Comparison of ENCODE assay signal across 12 cellular contexts in the genomic region with DNA sequence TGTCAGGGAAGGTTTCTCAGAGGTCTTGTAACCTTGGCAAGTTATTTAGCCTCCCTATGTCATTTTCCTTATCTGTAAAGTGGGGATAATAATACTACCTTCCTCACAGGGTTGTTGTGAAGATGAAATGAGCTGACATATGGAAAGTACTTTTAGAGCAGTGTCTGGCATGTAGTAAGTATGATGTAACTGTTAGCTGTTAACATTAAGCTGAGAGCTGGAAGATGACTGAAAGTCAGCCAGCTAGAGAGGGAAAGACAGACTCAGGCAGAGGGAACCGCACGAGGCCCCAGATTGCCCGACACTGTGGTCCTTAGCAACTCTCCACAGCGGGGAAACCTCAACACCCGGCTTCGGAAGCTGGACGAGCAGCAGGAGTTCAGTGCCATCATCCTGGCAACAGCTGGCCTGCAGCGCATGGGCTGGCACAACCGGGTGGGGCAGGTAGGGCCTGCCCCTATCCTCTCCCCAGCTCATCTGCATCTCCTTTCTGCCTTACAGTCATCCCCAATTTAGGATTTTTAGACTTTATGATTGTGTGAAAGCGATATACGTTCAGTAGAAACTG. TPM values are rescaled to one million over a fixed set of nuclear protein-coding genes. Genes with fewer than 3 reads are reported as not detected.
DNase-seq lines count a peak whose midpoint lies in the region; ATAC-seq and TF ChIP-seq lines count a peak whose summit lies in the region.
"Had no signal": no experiment of that assay in that cellular context is flagged by ENCODE, and none has a peak within 500 bp of the region (broad histone marks: within the 10 kb centered on the region; RNA-seq: fewer than 3 reads in every experiment).

No MANE protein-coding gene starts in this region.

- peak; percentile 40 for DNase-seq in SIG-M5 treated with dmso at 0.1 percent for 504 hours (lab: John Stamatoyannopoulos, UW; ENCODE audit: unreplicated experiment)
- DNase-seq in SIG-M5 (lab: John Stamatoyannopoulos, UW), result no peak
- peak; percentile 23 for DNase-seq in NCI-H524 treated with DMSO at 0.1 percent for 48 hours (lab: John Stamatoyannopoulos, UW)
- peak; percentile 32 for DNase-seq in fibroblast of the aortic adventitia (ENCODE audit: low read depth)
- no peak for DNase-seq in NCI-H774 (lab: John Stamatoyannopoulos, UW)
- DNase-seq: effector memory CD4-positive, alpha-beta T cell; left cardiac atrium; naive B cell; NCI-H2171; Peyer's patch had no signal

- no peak for ATAC-seq in HG03108 (IDR thresholded peaks at IDR 0.05; ENCODE audit: unreplicated experiment)
- ATAC-seq: left cardiac atrium had no signal

- H3K4me3 ChIP-seq in fibroblast of the aortic adventitia (ENCODE audit: low read depth, low read length), result no peak overlapping the region
- H3K4me3 ChIP-seq: Peyer's patch, tibial nerve had no signal

- TF ChIP-seq CTCF in fibroblast of the aortic adventitia (IDR thresholded peaks at IDR 0.05; ENCODE audit: insufficient read depth, low read length), result no peak

RNA-seq across cellular contexts. Expression of a gene that starts 6.5 kb away (rescaled TPM):
- 5.3 and 14.9 TPM in 2 replicates for total RNA-seq in fibroblast of the aortic adventitia (ENCODE audit: low replicate concordance)

RNA-seq across cellular contexts. Expression of a gene that starts 10.5 kb away (rescaled TPM):
- total RNA-seq in fibroblast of the aortic adventitia (ENCODE audit: low replicate concordance), result 7.0 and 30.5 TPM in 2 replicates

RNA-seq across cellular contexts. Expression of a gene that starts 16.0 kb away (rescaled TPM):
- total RNA-seq in fibroblast of the aortic adventitia (ENCODE audit: low replicate concordance), result 2.6 and 4.9 TPM in 2 replicates

RNA-seq across cellular contexts. Expression of a gene that starts 23.5 kb away (rescaled TPM):
- 16.8 and 29.4 TPM in 2 replicates for total RNA-seq in fibroblast of the aortic adventitia (ENCODE audit: low replicate concordance)

RNA-seq across cellular contexts. Expression of a gene that starts 30.2 kb away (rescaled TPM):
- 8.7 and 19.1 TPM in 2 replicates for total RNA-seq in fibroblast of the aortic adventitia (ENCODE audit: low replicate concordance)

Comparison
In these comparisons a context has a peak if more than half of its experiments do, and no peak if none do; other contexts are left out.
1. DNase-seq: peak in SIG-M5 treated with dmso at 0.1 percent for 504 hours (single experiment), NCI-H524 treated with DMSO at 0.1 percent for 48 hours (single experiment) and fibroblast of the aortic adventitia (single experiment); none in SIG-M5 (single experiment) and NCI-H774 (single experiment).